ENCODE assay signal across 25 cellular contexts in genomic region chr18:59432796-59433195, GRCh38.
"Had no signal": no experiment of that assay in that cellular context is flagged by ENCODE, and none has a peak within 500 bp of the region (broad histone marks: within the 10 kb centered on the region; RNA-seq: fewer than 3 reads in every experiment).

No MANE protein-coding gene starts in this region.

- H3K4me3 Mint-ChIP-seq: activated CD8-positive, alpha-beta T cell treated with anti-CD3 and anti-CD28 coated beads, Interleukin-2, amount 10 ng/mL, durations not matched to agents 7 days and 5 days; activated naive CD4-positive, alpha-beta T cell treated with anti-CD3 and anti-CD28 coated beads, Interleukin-2, amount 50 U/mL, for 24 hours; memory B cell; naive B cell; neural crest cell; stimulated activated memory B cell treated with anti-CD40 and anti-IgM and Interleukin-4, amounts not matched to agents 10 μg/mL and 1 μg/mL and 100 μg/mL, for 72 hours had no signal

- ATAC-seq: activated CD8-positive, alpha-beta T cell treated with anti-CD3 and anti-CD28 coated beads, Interleukin-2, amount 10 ng/mL, durations not matched to agents 7 days and 5 days; gastroesophageal sphincter; heart left ventricle; left colon; sciatic nerve; stimulated activated memory B cell treated with anti-CD40 and anti-IgM and Interleukin-4, amounts not matched to agents 10 μg/mL and 1 μg/mL and 100 μg/mL, for 72 hours had no signal

- H3K27ac ChIP-seq: brain microvascular endothelial cell, gastroesophageal sphincter, heart left ventricle, stomach, suprapubic skin, tibial nerve had no signal

- H3K27me3 ChIP-seq: brain microvascular endothelial cell, gastroesophageal sphincter, stomach, suprapubic skin, tibial nerve had no signal

- DNase-seq: activated CD4-positive, alpha-beta T cell treated with anti-CD3 and anti-CD28 coated beads for 1 hour; activated CD4-positive, alpha-beta T cell treated with anti-CD3 and anti-CD28 coated beads, Interleukin-2, amount 50 U/mL, for 1 hour; activated CD8-positive, alpha-beta T cell treated with anti-CD3 and anti-CD28 coated beads, Interleukin-2, amount 10 ng/mL, durations not matched to agents 7 days and 5 days; activated gamma-delta T cell treated with Interleukin-2 at 50 U/mL for 16 hours; aorta; brain microvascular endothelial cell; caudate nucleus; dermis blood vessel endothelial cell; effector memory CD4-positive, alpha-beta T cell; heart left ventricle; left colon; naive B cell; occipital lobe; posterior cingulate gyrus; stimulated activated CD4-positive, alpha-beta T cell treated with anti-CD3 and anti-CD28 coated beads, Interleukin-15, amount 100 ng/mL, for 24 hours; stomach had no signal

- H3K36me3 ChIP-seq: brain microvascular endothelial cell, gastroesophageal sphincter, heart left ventricle, stomach, suprapubic skin, tibial nerve had no signal

- H3K4me3 ChIP-seq: gastroesophageal sphincter, heart left ventricle, smooth muscle cell, stomach, suprapubic skin, tibial nerve had no signal

- H3K9me3 ChIP-seq: gastroesophageal sphincter, heart left ventricle, stomach, suprapubic skin, tibial nerve had no signal

- H3K9me3 Mint-ChIP-seq: activated naive CD4-positive, alpha-beta T cell treated with anti-CD3 and anti-CD28 coated beads, Interleukin-2, amount 50 U/mL, for 24 hours; memory B cell; neural crest cell; stimulated activated memory B cell treated with anti-CD40 and anti-IgM and Interleukin-4, amounts not matched to agents 10 μg/mL and 1 μg/mL and 100 μg/mL, for 72 hours had no signal

- H3K4me2 ChIP-seq: smooth muscle cell had no signal

- H3K36me3 Mint-ChIP-seq: activated naive CD4-positive, alpha-beta T cell treated with anti-CD3 and anti-CD28 coated beads, Interleukin-2, amount 50 U/mL, for 24 hours; naive B cell; stimulated activated memory B cell treated with anti-CD40 and anti-IgM and Interleukin-4, amounts not matched to agents 10 μg/mL and 1 μg/mL and 100 μg/mL, for 72 hours had no signal

- H3K27ac Mint-ChIP-seq: activated CD8-positive, alpha-beta T cell treated with anti-CD3 and anti-CD28 coated beads, Interleukin-2, amount 10 ng/mL, durations not matched to agents 7 days and 5 days; activated naive CD4-positive, alpha-beta T cell treated with anti-CD3 and anti-CD28 coated beads, Interleukin-2, amount 50 U/mL, for 24 hours; memory B cell; naive B cell; stimulated activated memory B cell treated with anti-CD40 and anti-IgM and Interleukin-4, amounts not matched to agents 10 μg/mL and 1 μg/mL and 100 μg/mL, for 72 hours had no signal

- H3K4me1 ChIP-seq: gastroesophageal sphincter, stomach, suprapubic skin, tibial nerve had no signal

- H3K4me1 Mint-ChIP-seq: activated naive CD4-positive, alpha-beta T cell treated with anti-CD3 and anti-CD28 coated beads, Interleukin-2, amount 50 U/mL, for 24 hours; naive B cell; neural crest cell; stimulated activated memory B cell treated with anti-CD40 and anti-IgM and Interleukin-4, amounts not matched to agents 10 μg/mL and 1 μg/mL and 100 μg/mL, for 72 hours had no signal
